ENCODE assay signal across 12 cellular contexts in the genomic region with DNA sequence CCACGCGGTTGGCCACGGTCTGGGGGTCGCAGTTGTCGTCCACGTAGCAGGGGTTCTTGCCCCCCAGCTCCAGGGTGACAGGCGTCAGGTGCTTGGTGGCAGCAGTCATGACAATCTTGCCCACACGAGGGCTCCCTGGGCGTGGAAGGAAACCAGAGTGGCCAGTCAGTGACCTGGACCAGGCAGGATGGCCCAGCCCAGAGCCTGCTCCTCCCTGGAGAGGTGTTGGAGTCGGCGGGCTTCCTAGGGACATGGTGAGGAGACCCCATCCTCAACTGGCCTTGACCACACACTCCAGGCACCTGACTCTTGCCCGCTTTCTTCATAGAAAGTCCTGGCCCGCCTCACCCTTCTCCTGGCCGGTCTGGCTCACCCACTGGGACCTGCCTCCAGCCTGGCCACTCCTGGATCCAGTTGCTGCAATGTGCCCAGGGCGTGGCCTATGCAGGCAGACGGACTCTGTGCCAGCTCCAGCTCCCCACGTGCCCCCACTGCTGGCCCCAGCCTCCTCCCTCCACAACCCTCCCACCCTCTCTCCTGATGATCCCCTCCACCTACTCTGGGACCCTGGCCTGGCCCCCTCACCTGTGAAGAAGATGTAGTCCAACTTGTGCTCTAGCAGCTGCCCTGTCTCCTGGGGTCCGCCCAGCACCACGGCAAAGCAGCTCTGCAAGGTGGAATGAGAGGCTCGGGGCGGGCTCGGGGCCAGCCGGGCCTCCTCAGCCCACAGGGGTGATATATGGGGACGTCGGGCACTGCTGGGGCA. TPM values are rescaled to one million over a fixed set of nuclear protein-coding genes. Genes with fewer than 3 reads are reported as not detected.
DNase-seq lines count a peak whose midpoint lies in the region; ATAC-seq and TF ChIP-seq lines count a peak whose summit lies in the region.
"Had no signal": no experiment of that assay in that cellular context is flagged by ENCODE, and none has a peak within 500 bp of the region (broad histone marks: within the 10 kb centered on the region; RNA-seq: fewer than 3 reads in every experiment).

No MANE protein-coding gene starts in this region.

- no peaks in the 10 kb centered on the region for H3K9me3 Mint-ChIP-seq in Calu3 (ENCODE audit: low read depth, unreplicated experiment)
- H3K9me3 Mint-ChIP-seq in HFFc6, result no peaks in the 10 kb centered on the region
- H3K9me3 Mint-ChIP-seq in neural crest cell, result no peaks in the 10 kb centered on the region
- no peaks in the 10 kb centered on the region for H3K9me3 Mint-ChIP-seq in CD4-positive, alpha-beta memory T cell
- H3K9me3 Mint-ChIP-seq: activated naive CD4-positive, alpha-beta T cell treated with anti-CD3 and anti-CD28 coated beads, Interleukin-2, amount 50 U/mL, for 24 hours had no signal

- TF ChIP-seq POLR2A in body of pancreas (IDR thresholded peaks at IDR 0.05), result no peak

- CTCF ChIA-PET in Calu3 (lab: Charles Lee), result interaction anchor here (0.7 to 1.5 kb wide), 4 partner anchors 16 to 36 kb away, joined by 3 to 6 read pairs (median 4); a partner anchor contains a TSS
- CTCF ChIA-PET in CD4-positive, alpha-beta memory T cell (lab: Charles Lee; ENCODE audit: partially characterized antibody), result interaction anchor here (1.3 kb wide), 1 partner anchor 9 kb away, joined by 3 read pairs; no protein-coding TSS in a partner anchor

- TF ChIP-seq CTCF in Calu3 (IDR thresholded peaks at IDR 0.05; ENCODE audit: unreplicated experiment) (peak; percentile 53), HFFc6 (IDR thresholded peaks at IDR 0.05) (peak; percentile 60), body of pancreas (IDR thresholded peaks at IDR 0.05) (peak in 6 of 7 experiments; percentile 14 to 55 (median 50)), neural crest cell (conservative IDR thresholded peaks at IDR 0.05) (peak; percentile 28)

- H3K27ac ChIP-seq in body of pancreas, result no peak overlapping the region
- H3K27ac ChIP-seq in CD4-positive, alpha-beta memory T cell (ENCODE audit: low read depth, low read length), result no peak overlapping the region

- POLR2A ChIA-PET in CD4-positive, alpha-beta memory T cell (lab: Charles Lee; ENCODE audit: partially characterized antibody), result no interaction called here

- H3K4me1 Mint-ChIP-seq in Calu3 (ENCODE audit: low read depth, unreplicated experiment) (no peaks in the 10 kb centered on the region), HFFc6 (ENCODE audit: low read depth) (no peaks in the 10 kb centered on the region), neural crest cell (no peaks in the 10 kb centered on the region)
- no peaks in the 10 kb centered on the region for H3K4me1 Mint-ChIP-seq in CD4-positive, alpha-beta memory T cell
- H3K4me1 Mint-ChIP-seq: activated naive CD4-positive, alpha-beta T cell treated with anti-CD3 and anti-CD28 coated beads, Interleukin-2, amount 50 U/mL, for 24 hours had no signal

- no peak overlapping the region for H3K4me3 Mint-ChIP-seq in Calu3 (ENCODE audit: low read depth, unreplicated experiment)
- no peak overlapping the region for H3K4me3 Mint-ChIP-seq in HFFc6
- no peak overlapping the region for H3K4me3 Mint-ChIP-seq in neural crest cell
- H3K4me3 Mint-ChIP-seq in CD4-positive, alpha-beta memory T cell, result no peak overlapping the region
- H3K4me3 Mint-ChIP-seq: activated naive CD4-positive, alpha-beta T cell treated with anti-CD3 and anti-CD28 coated beads, Interleukin-2, amount 50 U/mL, for 24 hours had no signal

- WGBS in body of pancreas, 2 donors, result 50 to 54% methylated on average over 8 to 25 of the region's 25 CpGs

- no TSS peak for BruUV-seq in Calu3 (replicated peaks; lab: Mats Ljungman, UMichigan)

- no peaks in the 10 kb centered on the region for H3K27me3 ChIP-seq in body of pancreas
- H3K27me3 ChIP-seq in CD4-positive, alpha-beta memory T cell (ENCODE audit: insufficient read depth, low read length), result no peaks in the 10 kb centered on the region

- no peaks in the 10 kb centered on the region for H3K27me3 Mint-ChIP-seq in Calu3 (ENCODE audit: unreplicated experiment)
- peaks cover 20% of the 10 kb centered on the region for H3K27me3 Mint-ChIP-seq in HFFc6 (ENCODE audit: insufficient read depth)
- no peaks in the 10 kb centered on the region for H3K27me3 Mint-ChIP-seq in neural crest cell (ENCODE audit: low read depth)
- peaks cover 0 to 2% of the 10 kb centered on the region in 2 donors for H3K27me3 Mint-ChIP-seq in CD4-positive, alpha-beta memory T cell
- H3K27me3 Mint-ChIP-seq: activated naive CD4-positive, alpha-beta T cell treated with anti-CD3 and anti-CD28 coated beads, Interleukin-2, amount 50 U/mL, for 24 hours had no signal

- no peaks in the 10 kb centered on the region for H3K36me3 Mint-ChIP-seq in Calu3 (ENCODE audit: insufficient read depth, unreplicated experiment)
- H3K36me3 Mint-ChIP-seq in HFFc6 (ENCODE audit: low read depth), result no peaks in the 10 kb centered on the region
- no peaks in the 10 kb centered on the region for H3K36me3 Mint-ChIP-seq in neural crest cell (ENCODE audit: low read depth)
- no peaks in the 10 kb centered on the region for H3K36me3 Mint-ChIP-seq in CD4-positive, alpha-beta memory T cell
- H3K36me3 Mint-ChIP-seq: activated naive CD4-positive, alpha-beta T cell treated with anti-CD3 and anti-CD28 coated beads, Interleukin-2, amount 50 U/mL, for 24 hours had no signal

- ATAC-seq in body of pancreas (peak; percentile 74), HG02870 (IDR thresholded peaks at IDR 0.05; ENCODE audit: unreplicated experiment) (no peak), HG03135 (IDR thresholded peaks at IDR 0.05; ENCODE audit: unreplicated experiment) (no peak)

- no peak overlapping the region for H3K4me3 ChIP-seq in body of pancreas
- no peak overlapping the region for H3K4me3 ChIP-seq in CD4-positive, alpha-beta memory T cell (ENCODE audit: low read length in 2 of 2)
- H3K4me3 ChIP-seq: HAP-1 had no signal

- H3K4me1 ChIP-seq in body of pancreas, result no peaks in the 10 kb centered on the region
- no peaks in the 10 kb centered on the region for H3K4me1 ChIP-seq in CD4-positive, alpha-beta memory T cell (ENCODE audit: insufficient read depth, low read length)
- H3K4me1 ChIP-seq: HAP-1 had no signal

- H3K9me3 ChIP-seq in body of pancreas, result no peaks in the 10 kb centered on the region
- no peaks in the 10 kb centered on the region for H3K9me3 ChIP-seq in CD4-positive, alpha-beta memory T cell (ENCODE audit: control insufficient read depth in 1 of 2, low read length in 2 of 2)
- H3K9me3 ChIP-seq: HAP-1 had no signal

- DNase-seq in Calu3 (peak; percentile 77), HFFc6 (no peak), body of pancreas (peak; percentile 48 to 62 (median 55)), neural crest cell (ENCODE audit: low read depth, low spot score) (no peak), C1 segment of cervical spinal cord (lab: John Stamatoyannopoulos, UW) (no peak)
- DNase-seq in CD4-positive, alpha-beta memory T cell, result no peak
- DNase-seq: activated CD4-positive, CD25-positive, alpha-beta regulatory T cell treated with anti-CD3 and anti-CD28 coated beads, Interleukin-2, amount 50 U/mL, for 72 hours; cortex of kidney had no signal

- intact Hi-C loops in Calu3 (cut with micrococcal nuclease; ENCODE audit: unreplicated experiment), result loop anchor here (1.0 kb wide), 1 partner anchor 26 kb away; no protein-coding TSS in a partner anchor
- intact Hi-C loops in body of pancreas (cut with DNase I), result loop anchor here (10.0 kb wide), 1 partner anchor 49 kb away; no protein-coding TSS in a partner anchor
- intact Hi-C loops in CD4-positive, alpha-beta memory T cell (cut with micrococcal nuclease), result no loop called here

- H3K36me3 ChIP-seq in body of pancreas (replicated peaks in 1 of 2; ENCODE audit: insufficient read depth in 1 of 2, low read depth in 2 of 2), result no peaks in the 10 kb centered on the region
- H3K36me3 ChIP-seq in CD4-positive, alpha-beta memory T cell (ENCODE audit: insufficient read depth, low read length), result no peaks in the 10 kb centered on the region
- H3K36me3 ChIP-seq: HAP-1 had no signal

- H3K27ac Mint-ChIP-seq in Calu3 (ENCODE audit: unreplicated experiment) (no peak overlapping the region), HFFc6 (no peak overlapping the region), neural crest cell (ENCODE audit: unreplicated experiment) (no peak overlapping the region)
- H3K27ac Mint-ChIP-seq in CD4-positive, alpha-beta memory T cell, result no peak overlapping the region
- H3K27ac Mint-ChIP-seq: activated naive CD4-positive, alpha-beta T cell treated with anti-CD3 and anti-CD28 coated beads, Interleukin-2, amount 50 U/mL, for 24 hours had no signal

RNA-seq across cellular contexts. Expression of a gene that starts 8.7 kb away (rescaled TPM):
- 2.4 and 2.9 TPM in 2 replicates for total RNA-seq in Calu3 (2022)
- not detected for total RNA-seq in HFFc6 (2021; fragmentation: NEBNext Ultra II Directional; extraction: Animal tissue kit (Norgen Biotek cat#: 25700))
- not detected for total RNA-seq in body of pancreas
- not detected in 2 replicates for total RNA-seq in neural crest cell
- total RNA-seq in CD4-positive, alpha-beta memory T cell, result not detected
- polyA plus RNA-seq in CD4-positive, alpha-beta memory T cell, result not detected

RNA-seq across cellular contexts. Expression of a gene that starts 15.2 kb away (rescaled TPM):
- total RNA-seq in Calu3 (2022), result 0.83 and 2.0 TPM in 2 replicates
- not detected for total RNA-seq in HFFc6 (2021; fragmentation: NEBNext Ultra II Directional; extraction: Animal tissue kit (Norgen Biotek cat#: 25700))
- total RNA-seq in body of pancreas, result 10 to 100 TPM in 1 of 2 donors, 1 to 10 TPM in 1; 7.0 to 16.2 TPM
- total RNA-seq in neural crest cell, result not detected in 2 replicates
- total RNA-seq in CD4-positive, alpha-beta memory T cell, result not detected
- polyA plus RNA-seq in CD4-positive, alpha-beta memory T cell, result under 1 TPM in 1 of 2 donors, not detected in 1; 0.48 TPM

RNA-seq across cellular contexts. Expression of a gene that starts 26.2 kb away (rescaled TPM):
- total RNA-seq in Calu3 (2022), result not detected in 2 replicates
- total RNA-seq in HFFc6 (2021; fragmentation: NEBNext Ultra II Directional; extraction: Animal tissue kit (Norgen Biotek cat#: 25700)), result not detected
- not detected for total RNA-seq in body of pancreas
- total RNA-seq in neural crest cell, result not detected in 2 replicates
- total RNA-seq in CD4-positive, alpha-beta memory T cell, result not detected
- not detected for polyA plus RNA-seq in CD4-positive, alpha-beta memory T cell

RNA-seq across cellular contexts. Expression of a gene that starts 36.0 kb away (rescaled TPM):
- total RNA-seq in Calu3 (2022), result 9.7 and 12.7 TPM in 2 replicates
- 1 to 10 TPM; 2.0 to 3.0 (median 2.6) TPM for total RNA-seq in HFFc6 (2021; fragmentation: NEBNext Ultra II Directional; extraction: Animal tissue kit (Norgen Biotek cat#: 25700))
- 10 to 100 TPM; 11.5 to 21.8 TPM for total RNA-seq in body of pancreas
- 11.0 and 13.9 TPM in 2 replicates for total RNA-seq in neural crest cell
- total RNA-seq in CD4-positive, alpha-beta memory T cell, result 1 to 10 TPM; 3.1 to 4.3 TPM
- 1 to 10 TPM; 2.0 to 4.5 TPM for polyA plus RNA-seq in CD4-positive, alpha-beta memory T cell

RNA-seq across cellular contexts. Expression of a gene that starts 59.0 kb away (rescaled TPM):
- total RNA-seq in Calu3 (2022), result 216 and 233 TPM in 2 replicates
- 100 to 1,000 TPM; 130 to 150 (median 135) TPM for total RNA-seq in HFFc6 (2021; fragmentation: NEBNext Ultra II Directional; extraction: Animal tissue kit (Norgen Biotek cat#: 25700))
- 100 to 1,000 TPM; 209 to 264 TPM for total RNA-seq in body of pancreas
- total RNA-seq in neural crest cell, result 182 and 191 TPM in 2 replicates
- 100 to 1,000 TPM; 204 to 212 TPM for total RNA-seq in CD4-positive, alpha-beta memory T cell
- polyA plus RNA-seq in CD4-positive, alpha-beta memory T cell, result 100 to 1,000 TPM; 124 to 133 TPM

Comparison
In these comparisons a context has a peak if more than half of its experiments do, and no peak if none do; other contexts are left out.
1. DNase-seq: peak in Calu3 (single experiment) and body of pancreas (4 of 4); none in HFFc6 (single experiment), neural crest cell (single experiment), C1 segment of cervical spinal cord (0 of 14) and CD4-positive, alpha-beta memory T cell (0 of 5).
2. Peak in every context shown above with its lines, with median percentiles within 50 percentile points of each other: CTCF ChIP-seq.